Comparison of ENCODE assay signal across 13 cellular contexts in the genomic region with DNA sequence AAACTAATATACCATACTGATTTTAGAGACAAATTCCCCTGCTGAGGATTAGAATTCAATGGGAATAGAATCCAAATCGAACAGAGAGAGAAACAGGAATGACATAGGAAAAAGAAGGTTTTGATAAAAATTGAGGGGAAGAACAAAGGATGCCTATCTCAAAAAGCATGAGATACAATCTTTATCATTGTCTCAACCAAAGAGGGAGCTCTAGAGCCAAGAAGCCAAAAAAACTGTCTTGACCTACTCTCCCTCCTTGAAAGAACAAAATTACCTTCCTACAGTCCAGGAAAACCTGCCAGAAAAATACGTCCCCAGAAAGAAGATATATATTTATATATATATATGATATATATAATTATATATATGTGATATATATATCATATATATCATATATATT. TPM values are rescaled to one million over a fixed set of nuclear protein-coding genes. Genes with fewer than 3 reads are reported as not detected.
DNase-seq lines count a peak whose midpoint lies in the region; ATAC-seq, FAIRE-seq and TF ChIP-seq lines count a peak whose summit lies in the region.
"Had no signal": no experiment of that assay in that cellular context is flagged by ENCODE, and none has a peak within 500 bp of the region (broad histone marks: within the 10 kb centered on the region; RNA-seq: fewer than 3 reads in every experiment).

No MANE protein-coding gene starts in this region.

- H3K27ac ChIP-seq in 22Rv1, result no peak overlapping the region
- H3K27ac ChIP-seq in kidney (ENCODE audit: low read depth in 2 of 2, low read length in 2 of 2), result no peak overlapping the region
- H3K27ac ChIP-seq: KMS-11, left lung had no signal

- no peaks in the 10 kb centered on the region for H3K36me3 ChIP-seq in kidney (ENCODE audit: control insufficient read depth in 1 of 2, insufficient read depth in 2 of 2, low read length in 2 of 2)
- H3K36me3 ChIP-seq: left lung had no signal

- H3K4me1 ChIP-seq in kidney (ENCODE audit: control insufficient read depth in 1 of 2, insufficient read depth in 1 of 2, low read depth in 1 of 2, low read length in 2 of 2), result no peaks in the 10 kb centered on the region
- H3K4me1 ChIP-seq: left lung had no signal

- H3K9ac ChIP-seq in kidney (ENCODE audit: low read length in 2 of 2), result no peak overlapping the region
- H3K9ac ChIP-seq: KMS-11 had no signal

- H3K4me3 ChIP-seq in astrocyte of the spinal cord (ENCODE audit: low read depth, low read length) (no peak overlapping the region), kidney (ENCODE audit: low read length in 2 of 2) (no peak overlapping the region)
- H3K4me3 ChIP-seq: left lung had no signal

- intact Hi-C loops in kidney (cut with DNase I), result no loop called here

- in situ Hi-C loops in KBM-7 (cut with MboI; ENCODE audit: low pct_unique_long_range_greater_than_20kb, low sequenced_read_pairs) (no loop called here), astrocyte of the spinal cord (cut with HindIII; ENCODE audit: low sequenced_read_pairs) (no loop called here)

- H3K9me3 ChIP-seq in kidney (ENCODE audit: control insufficient read depth in 1 of 2, low read length in 2 of 2), result no peaks in the 10 kb centered on the region
- H3K9me3 ChIP-seq: left lung had no signal

- TF ChIP-seq CTCF in 22Rv1 (IDR thresholded peaks at IDR 0.05), result peak; percentile 32
- peak; percentile 50 for TF ChIP-seq CTCF in GM12873 (IDR thresholded peaks at IDR 0.05; ENCODE audit: insufficient read depth, low read depth, low read length, missing control alignments)
- TF ChIP-seq CTCF in astrocyte of the spinal cord (IDR thresholded peaks at IDR 0.05; ENCODE audit: low read depth, low read length), result peak; percentile 25
- TF ChIP-seq CTCF in kidney (IDR thresholded peaks at IDR 0.05; ENCODE audit: borderline replicate concordance, extremely low read depth, insufficient read depth), result no peak

- no peak for ATAC-seq in GM19467 (IDR thresholded peaks at IDR 0.05; ENCODE audit: unreplicated experiment)
- ATAC-seq: left lung had no signal

- peak; percentile 42 for DNase-seq in KBM-7
- DNase-seq in astrocyte of the spinal cord (ENCODE audit: low read depth, low spot score), result no peak
- DNase-seq in epidermal melanocyte (ENCODE audit: insufficient read length, low spot score), result no peak
- DNase-seq in NCI-H1436 (lab: John Stamatoyannopoulos, UW), result no peak
- no peak for DNase-seq in kidney
- DNase-seq: activated naive CD4-positive, alpha-beta T cell treated with Interleukin-2 at 50 U/mL for 16 hours; cortex of kidney; EL; left lung had no signal

- no peak for FAIRE-seq in kidney (lab: Jason Lieb, UNC)

RNA-seq across cellular contexts. Expression of gene MIR17HG, which starts 39.2 kb away (rescaled TPM):
- 5.7 TPM for total RNA-seq in kidney
- 1.2 TPM for polyA plus RNA-seq in kidney (ENCODE audit: insufficient read depth, low read depth, low replicate concordance)
